In genomic region chr2:43142921-43143438, GRCh38 we compare ENCODE assay signal across 10 cellular contexts.
DNase-seq lines count a peak whose midpoint lies in the region; ATAC-seq and TF ChIP-seq lines count a peak whose summit lies in the region.
"Had no signal": no experiment of that assay in that cellular context is flagged by ENCODE, and none has a peak within 500 bp of the region (broad histone marks: within the 10 kb centered on the region; RNA-seq: fewer than 3 reads in every experiment).

No MANE protein-coding gene starts in this region.

- intact Hi-C loops in left cardiac atrium (cut with DNase I) (no loop called here), cardiac septum (cut with DNase I) (no loop called here), upper lobe of right lung (cut with DNase I) (no loop called here)

- no peak for TF ChIP-seq RAD21 in SK-N-SH (IDR thresholded peaks at IDR 0.05; ENCODE audit: low read length)

- no peaks in the 10 kb centered on the region for H3F3A ChIP-seq in SK-N-SH (replicated peaks; ENCODE audit: insufficient read depth)

- H3K9ac ChIP-seq in SK-N-SH: no peak overlapping the region

- no peaks in the 10 kb centered on the region for H4K20me1 ChIP-seq in SK-N-SH (ENCODE audit: insufficient read depth)

- peaks cover 0 to 5% of the 10 kb centered on the region in 2 experiments; a peak in 1 of 4 replicates for H3K4me1 ChIP-seq in SK-N-SH (ENCODE audit: control insufficient read depth in 1 of 2, insufficient read depth in 2 of 2, low read depth in 1 of 2, low read length in 1 of 2)
- peaks cover 18% of the 10 kb centered on the region for H3K4me1 ChIP-seq in upper lobe of right lung

- no peak for ATAC-seq in left cardiac atrium
- ATAC-seq in upper lobe of right lung: peak; percentile 48
- no peak for ATAC-seq in omental fat pad (ENCODE audit: low FRiP score)

- H2AFZ ChIP-seq in SK-N-SH (ENCODE audit: low read depth): no peak overlapping the region

- TF ChIP-seq EP300 in SK-N-SH (IDR thresholded peaks at IDR 0.05; ENCODE audit: borderline replicate concordance in 1 of 2, low read depth in 1 of 2, low read length in 1 of 2): no peak

- no peak overlapping the region for H3K4me2 ChIP-seq in SK-N-SH

- TF ChIP-seq CTCF in SK-N-SH (IDR thresholded peaks at IDR 0.05): 0 out of 2 replicates have a peak, but pooled peaks have one; percentile 6
- peak; percentile 15 for TF ChIP-seq CTCF in epithelial cell of proximal tubule (conservative IDR thresholded peaks at IDR 0.05; ENCODE audit: low read depth, low read length)
- no peak for TF ChIP-seq CTCF in upper lobe of right lung (IDR thresholded peaks at IDR 0.05)
- no peak for TF ChIP-seq CTCF in omental fat pad (IDR thresholded peaks at IDR 0.05)

- POLR2A ChIA-PET in SK-N-SH (lab: Yijun Ruan, JAX): no interaction called here

- no peaks in the 10 kb centered on the region for H3K27me3 ChIP-seq in SK-N-SH (ENCODE audit: insufficient read depth)
- no peaks in the 10 kb centered on the region for H3K27me3 ChIP-seq in upper lobe of right lung

- no peaks in the 10 kb centered on the region for H3K9me2 ChIP-seq in SK-N-SH

- H3K9me3 ChIP-seq in SK-N-SH (no peaks in the 10 kb centered on the region), upper lobe of right lung (no peaks in the 10 kb centered on the region)
- H3K9me3 ChIP-seq: left ventricle myocardium inferior had no signal

- no peaks in the 10 kb centered on the region for H3K36me3 ChIP-seq in SK-N-SH (replicated peaks in 1 of 2; ENCODE audit: control insufficient read depth in 1 of 2, insufficient read depth in 2 of 2, low read length in 1 of 2)
- H3K36me3 ChIP-seq in upper lobe of right lung: no peaks in the 10 kb centered on the region
- H3K36me3 ChIP-seq: left ventricle myocardium inferior had no signal

- WGBS in SK-N-SH (ENCODE audit: low lambda C conversion rate): 91% methylated on average over 7 of the region's 7 CpGs

- DNase-seq in left cardiac atrium (peak; percentile 18), cardiac septum (ENCODE audit: low spot score) (no peak), SK-N-SH (no peak), epithelial cell of proximal tubule (ENCODE audit: low read depth) (no peak), upper lobe of right lung (no peak), omental fat pad (ENCODE audit: low spot score) (no peak), NCI-H526 (lab: John Stamatoyannopoulos, UW) (no peak), LoVo (ENCODE audit: low spot score) (no peak)
- DNase-seq: cortex of kidney, left ventricle myocardium inferior had no signal

- CTCF ChIA-PET in SK-N-SH (lab: Yijun Ruan, JAX): no interaction called here

- H3K4me3 ChIP-seq in SK-N-SH (ENCODE audit: low read depth in 2 of 2, low read length in 1 of 2): no peak overlapping the region
- no peak overlapping the region for H3K4me3 ChIP-seq in epithelial cell of proximal tubule (ENCODE audit: low read depth, low read length)
- H3K4me3 ChIP-seq in upper lobe of right lung: no peak overlapping the region
- H3K4me3 ChIP-seq: left ventricle myocardium inferior had no signal

- no peak overlapping the region for H3K27ac ChIP-seq in SK-N-SH (ENCODE audit: low read depth in 2 of 2, low read length in 1 of 2)
- H3K27ac ChIP-seq in upper lobe of right lung: no peak overlapping the region
- H3K27ac ChIP-seq: left ventricle myocardium inferior had no signal

- no peaks in the 10 kb centered on the region for H3K79me2 ChIP-seq in SK-N-SH (ENCODE audit: insufficient read depth)

TF ChIP-seq in SK-N-SH, 30 proteins besides CTCF, POLR2A, EP300 and RAD21:
- TF ChIP-seq USF1 (IDR thresholded peaks at IDR 0.05; ENCODE audit: borderline replicate concordance, low read depth) (peak; percentile 78; the same call in 1 of the 2 replicates), POLR2AphosphoS5 (IDR thresholded peaks at IDR 0.05; ENCODE audit: low read depth, low read length) (no peak)
TF ChIP-seq in SK-N-SH: peak in this region for 1.

Comparison
In these comparisons a context has a peak if more than half of its experiments do, and no peak if none do; other contexts are left out.
1. CTCF ChIP-seq: peak in SK-N-SH (single experiment) and epithelial cell of proximal tubule (single experiment); none in upper lobe of right lung (single experiment) and omental fat pad (0 of 3).